In genomic region chr11:46594383-46594718, GRCh38 we compare ENCODE assay signal across 8 cellular contexts. TPM values are rescaled to one million over a fixed set of nuclear protein-coding genes. Genes with fewer than 3 reads are reported as not detected.
DNase-seq lines count a peak whose midpoint lies in the region; ATAC-seq and TF ChIP-seq lines count a peak whose summit lies in the region.

No MANE protein-coding gene starts in this region.

- no peak for TF ChIP-seq POLR2A in body of pancreas (IDR thresholded peaks at IDR 0.05)
- TF ChIP-seq POLR2A in upper lobe of left lung (IDR thresholded peaks at IDR 0.05) = no peak

- no peak overlapping the region for H3K23ac ChIP-seq in mesendoderm (ENCODE audit: low read length)

- ATAC-seq in left cardiac atrium = no peak
- ATAC-seq in body of pancreas = no peak
- ATAC-seq in upper lobe of left lung (ENCODE audit: low FRiP score in 2 of 2) = no peak
- ATAC-seq in activated CD4-positive, CD25-positive, alpha-beta regulatory T cell treated with anti-CD3 and anti-CD28 coated beads, Interleukin-2, amount 50 U/mL, for 24 hours = no peak
- ATAC-seq in HG03135 (IDR thresholded peaks at IDR 0.05; ENCODE audit: unreplicated experiment) = no peak
- no peak for ATAC-seq in GM18520 (IDR thresholded peaks at IDR 0.05; ENCODE audit: unreplicated experiment)

- H3K56ac ChIP-seq in mesendoderm (ENCODE audit: low read length) = peak overlapping the region; percentile 59

- peak overlapping the region; percentile 9 for H4K5ac ChIP-seq in mesendoderm (ENCODE audit: low read length)

- H3K9me3 ChIP-seq in cardiac muscle cell (ENCODE audit: low read depth) = no peaks in the 10 kb centered on the region
- no peaks in the 10 kb centered on the region for H3K9me3 ChIP-seq in body of pancreas
- no peaks in the 10 kb centered on the region for H3K9me3 ChIP-seq in upper lobe of left lung

- H2BK5ac ChIP-seq in mesendoderm (ENCODE audit: low read length) = no peak overlapping the region

- TF ChIP-seq CTCF in cardiac muscle cell (IDR thresholded peaks at IDR 0.05; ENCODE audit: low read depth, low read length) (no peak), body of pancreas (IDR thresholded peaks at IDR 0.05) (no peak), upper lobe of left lung (IDR thresholded peaks at IDR 0.05) (no peak)

- H3K4me3 ChIP-seq in cardiac muscle cell (peak overlapping the region; percentile 94), body of pancreas (peak overlapping the region in 1 of 2 donors; percentile 85), mesendoderm (ENCODE audit: low read length) (no peak overlapping the region), upper lobe of left lung (peak overlapping the region in 3 of 4 donors; percentile 81 to 88 (median 82))

- intact Hi-C loops in left cardiac atrium (cut with DNase I) (loop anchor here in 1 of 2 donors (5.0 kb wide), 1 partner anchor 37 kb away; no protein-coding TSS in a partner anchor), body of pancreas (cut with DNase I) (no loop called here)

- no peaks in the 10 kb centered on the region for H3K27me3 ChIP-seq in cardiac muscle cell
- H3K27me3 ChIP-seq in body of pancreas = no peaks in the 10 kb centered on the region
- H3K27me3 ChIP-seq in mesendoderm (ENCODE audit: insufficient read depth, low read length, poor library complexity) = no peaks in the 10 kb centered on the region
- no peaks in the 10 kb centered on the region for H3K27me3 ChIP-seq in upper lobe of left lung

- TF ChIP-seq EP300 in upper lobe of left lung (IDR thresholded peaks at IDR 0.05) = no peak

- H4K8ac ChIP-seq in mesendoderm (ENCODE audit: low read depth, low read length) = no peak overlapping the region

- no peak overlapping the region for H3K4ac ChIP-seq in mesendoderm (ENCODE audit: low read depth, low read length)

- 34 to 41% methylated on average over 3 of the region's 3 CpGs for WGBS in body of pancreas, 2 donors
- WGBS in mesendoderm (ENCODE audit: extremely low coverage, insufficient coverage, low lambda C conversion rate) = no CpG with 5 or more reads among the region's 3 CpGs
- WGBS in upper lobe of left lung, 2 donors = 36 to 39% methylated on average over 3 of the region's 3 CpGs

- peaks cover 4% of the 10 kb centered on the region for H3K79me1 ChIP-seq in mesendoderm (ENCODE audit: low read length)

- H3K36me3 ChIP-seq in cardiac muscle cell = no peaks in the 10 kb centered on the region
- H3K36me3 ChIP-seq in body of pancreas (replicated peaks in 1 of 2; ENCODE audit: insufficient read depth in 1 of 2, low read depth in 2 of 2) = no peaks in the 10 kb centered on the region
- H3K36me3 ChIP-seq in mesendoderm (ENCODE audit: control insufficient read depth, insufficient read depth, low read length) = no peaks in the 10 kb centered on the region
- H3K36me3 ChIP-seq in upper lobe of left lung = no peaks in the 10 kb centered on the region

- DNase-seq in cardiac muscle cell (ENCODE audit: low read depth in 1 of 2, low spot score in 1 of 2) = no peak
- DNase-seq in left cardiac atrium = no peak
- DNase-seq in body of pancreas = no peak
- no peak for DNase-seq in mesendoderm
- DNase-seq in upper lobe of left lung = no peak

- peaks cover 36% of the 10 kb centered on the region for H3K79me2 ChIP-seq in mesendoderm (ENCODE audit: control insufficient read depth, insufficient read depth, low read length)

- H3K27ac ChIP-seq in cardiac muscle cell = peak overlapping the region; percentile 94
- peak overlapping the region; percentile 55 to 80 (median 72) for H3K27ac ChIP-seq in body of pancreas
- H3K27ac ChIP-seq in mesendoderm (ENCODE audit: low read depth, low read length) = no peak overlapping the region
- H3K27ac ChIP-seq in upper lobe of left lung = peak overlapping the region; percentile 81 to 92 (median 89)

- H2BK15ac ChIP-seq in mesendoderm (replicated peaks; ENCODE audit: low read depth) = no peak overlapping the region

- peak overlapping the region; percentile 51 for H3K9ac ChIP-seq in mesendoderm (ENCODE audit: low read length)

- no peak overlapping the region for H3K18ac ChIP-seq in mesendoderm (ENCODE audit: low read length)

- H3K4me1 ChIP-seq in cardiac muscle cell (ENCODE audit: low read depth) (peaks cover 9% of the 10 kb centered on the region), body of pancreas (peaks cover 34% of the 10 kb centered on the region), mesendoderm (ENCODE audit: control insufficient read depth, low read depth, low read length) (peaks cover 2% of the 10 kb centered on the region), upper lobe of left lung (peaks cover 24 to 46% (median 33%) of the 10 kb centered on the region in 4 donors)

- H2AK5ac ChIP-seq in mesendoderm (ENCODE audit: low read length) = no peak overlapping the region

- H2BK120ac ChIP-seq in mesendoderm (ENCODE audit: low read depth, low read length) = no peak overlapping the region

- H3K4me2 ChIP-seq in mesendoderm (ENCODE audit: low read length) = peak overlapping the region; percentile 49

RNA-seq across cellular contexts. Expression of gene AMBRA1, which starts 0.5 kb away (rescaled TPM):
- total RNA-seq in cardiac muscle cell = 27.7 and 52.7 TPM in 2 replicates
- 10.5 and 12.8 TPM in 2 replicates for polyA plus RNA-seq in cardiac muscle cell
- total RNA-seq in left cardiac atrium = 10 to 100 TPM; 14.9 to 20.1 TPM
- 10 to 100 TPM; 17.6 to 43.2 TPM for total RNA-seq in body of pancreas
- polyA plus RNA-seq in mesendoderm (2013, experiment 1 of 2) = 15.0 TPM
- polyA plus RNA-seq in mesendoderm (2013, experiment 2 of 2) = 15.3 TPM
- total RNA-seq in upper lobe of left lung = 10 to 100 TPM; 22.9 to 55.7 (median 33.2) TPM

RNA-seq across cellular contexts. Expression of gene HARBI1, which starts 22.7 kb away (rescaled TPM):
- total RNA-seq in cardiac muscle cell (2.2 and 3.8 TPM in 2 replicates), left cardiac atrium (1 to 10 TPM; 2.9 to 3.9 TPM), body of pancreas (1 to 10 TPM; 2.0 to 2.6 TPM), upper lobe of left lung (1 to 10 TPM; 1.8 to 5.5 (median 3.3) TPM)
- 6.9 and 9.8 TPM in 2 replicates for polyA plus RNA-seq in cardiac muscle cell
- polyA plus RNA-seq in mesendoderm (2013, experiment 1 of 2) = 3.2 TPM
- 2.9 TPM for polyA plus RNA-seq in mesendoderm (2013, experiment 2 of 2)

RNA-seq across cellular contexts. Expression of gene ATG13, which starts 23.0 kb away (rescaled TPM):
- total RNA-seq in cardiac muscle cell (78.5 and 108 TPM in 2 replicates), left cardiac atrium (10 to 100 TPM; 51.4 to 52.1 TPM), body of pancreas (10 to 100 TPM; 36.8 to 76.8 TPM), upper lobe of left lung (100 to 1,000 TPM in 1 of 6 donors, 10 to 100 TPM in 5; 54.9 to 122 (median 64.9) TPM)
- 56.8 and 61.9 TPM in 2 replicates for polyA plus RNA-seq in cardiac muscle cell
- 57.8 TPM for polyA plus RNA-seq in mesendoderm (2013, experiment 1 of 2)
- polyA plus RNA-seq in mesendoderm (2013, experiment 2 of 2) = 62.1 TPM
